In the genomic region with DNA sequence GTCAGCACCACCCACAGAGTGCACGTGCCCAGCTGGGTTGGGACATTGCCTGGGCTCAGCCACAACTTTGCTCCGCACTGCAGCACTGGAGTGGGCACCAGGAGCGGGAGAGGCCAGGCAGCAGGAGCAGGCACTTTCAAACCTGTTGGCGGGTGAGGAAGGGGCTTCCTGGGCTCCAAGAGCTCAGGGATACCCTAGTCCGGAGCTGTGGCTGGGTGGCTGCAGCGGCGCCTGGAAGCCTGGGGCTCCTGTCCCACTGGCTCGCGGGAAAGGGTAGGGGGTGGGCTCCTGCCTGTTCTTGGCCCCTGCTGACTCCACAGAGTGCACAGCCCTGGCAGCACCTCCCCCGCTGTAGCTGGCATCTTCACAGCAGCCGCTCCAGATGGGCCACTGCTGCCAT, we compare ENCODE assay signal across 26 cellular contexts.
DNase-seq lines count a peak whose midpoint lies in the region; ATAC-seq, FAIRE-seq and TF ChIP-seq lines count a peak whose summit lies in the region.
"Had no signal": no experiment of that assay in that cellular context is flagged by ENCODE, and none has a peak within 500 bp of the region (broad histone marks: within the 10 kb centered on the region; RNA-seq: fewer than 3 reads in every experiment).

No MANE protein-coding gene starts in this region.

- no peak for TF ChIP-seq CTCF in GM23338 (conservative IDR thresholded peaks at IDR 0.05; ENCODE audit: low read depth in 2 of 2)
- no peak for TF ChIP-seq CTCF in H1 (IDR thresholded peaks at IDR 0.05; ENCODE audit: control extremely low read depth in 1 of 3, insufficient read depth in 1 of 3, low read depth in 1 of 3, low read length in 3 of 3)
- no peak for TF ChIP-seq CTCF in upper lobe of right lung (IDR thresholded peaks at IDR 0.05)
- no peak for TF ChIP-seq CTCF in WTC11 (IDR thresholded peaks at IDR 0.05)

- no peak overlapping the region for H2BK20ac ChIP-seq in H1 (ENCODE audit: low read length)

- H3K27me3 ChIP-seq in GM23338 (ENCODE audit: insufficient read depth) (no peaks in the 10 kb centered on the region), H1 (replicated peaks in 1 of 4; ENCODE audit: control insufficient read depth in 3 of 4, extremely low read depth in 1 of 4, insufficient read depth in 3 of 4, low read length in 3 of 4) (no peaks in the 10 kb centered on the region), upper lobe of right lung (no peaks in the 10 kb centered on the region)
- H3K27me3 ChIP-seq: BE2C, BLaER1 had no signal

- CTCF ChIA-PET in H1 (lab: Charles Lee; ENCODE audit: partially characterized antibody) (interaction anchor here (1.2 kb wide), 1 partner anchor 476 kb away, joined by 3 read pairs; no protein-coding TSS in a partner anchor), WTC11 (lab: Charles Lee) (interaction anchor here (0.7 kb wide), 1 partner anchor 476 kb away, joined by 3 read pairs; no protein-coding TSS in a partner anchor)

- TF ChIP-seq EP300 in H1 (IDR thresholded peaks at IDR 0.05; ENCODE audit: borderline replicate concordance in 1 of 2, low read depth in 2 of 2, low read length in 2 of 2): no peak

- H3K4ac ChIP-seq in H1 (replicated peaks; ENCODE audit: insufficient read length, low read depth, low read length): no peak overlapping the region

- no peaks in the 10 kb centered on the region for H3K79me1 ChIP-seq in H1 (ENCODE audit: low read depth, low read length)

- H3K27ac ChIP-seq in GM23338 (ENCODE audit: low read depth): no peak overlapping the region
- H3K27ac ChIP-seq in H1 (ENCODE audit: low read depth, low read length): no peak overlapping the region
- H3K27ac ChIP-seq in upper lobe of right lung: no peak overlapping the region
- H3K27ac ChIP-seq: BLaER1 had no signal

- DNase-seq in GM23338 (ENCODE audit: low spot score) (no peak), H1 (ENCODE audit: low read depth in 1 of 2, low spot score in 2 of 2) (no peak), upper lobe of right lung (no peak), WTC11 (ENCODE audit: low spot score) (no peak), Right ventricle myocardium superior (no peak)
- DNase-seq: 8988T; ACHN; BE2C; C1 segment of cervical spinal cord; CD4-positive, alpha-beta memory T cell; CD4-positive, CD25-positive, alpha-beta regulatory T cell; CD8-positive, alpha-beta memory T cell; COR-L47; DMS 273 treated with DMSO at 0.1 percent for 48 hours; DMS153; DMS53; DMS79; EL; GDM1 had no signal

- TF ChIP-seq RAD21 in H1 (IDR thresholded peaks at IDR 0.05 in 1 of 2, conservative IDR thresholded peaks at IDR 0.05 in 1 of 2; ENCODE audit: low read depth in 2 of 2, low read length in 2 of 2): no peak

- no peak overlapping the region for H3K14ac ChIP-seq in H1 (ENCODE audit: insufficient read length)

- H2BK15ac ChIP-seq in H1 (ENCODE audit: low read length): no peak overlapping the region

- intact Hi-C loops in upper lobe of right lung (cut with DNase I) (no loop called here), Right ventricle myocardium superior (cut with DNase I) (no loop called here)

- no peak overlapping the region for H3K9ac ChIP-seq in H1 (replicated peaks in 1 of 4; ENCODE audit: extremely low read depth in 1 of 4, low read depth in 3 of 4, low read length in 3 of 4)
- H3K9ac ChIP-seq: BLaER1 had no signal

- no peak for FAIRE-seq in H1 (lab: Jason Lieb, UNC)
- FAIRE-seq: A204.1, GM12878, GM12892, GM19239 had no signal

- no peak overlapping the region for H3K18ac ChIP-seq in H1 (ENCODE audit: extremely low read depth, low read length)

- no peak overlapping the region for H3K4me2 ChIP-seq in GM23338
- H3K4me2 ChIP-seq in H1 (ENCODE audit: insufficient read depth in 1 of 2, low read depth in 2 of 2, low read length in 2 of 2): no peak overlapping the region
- H3K4me2 ChIP-seq: BLaER1 had no signal

- WGBS in H1 (ENCODE audit: extremely low coverage in 1 of 2, insufficient coverage in 1 of 2, insufficient read length in 1 of 2, insufficient replicate concordance in 2 of 2, low coverage in 1 of 2, low lambda C conversion rate in 2 of 2, missing lambda C conversion rate in 1 of 2), 2 experiments: 90% methylated on average over 11 of the region's 11 CpGs; no CpG with 5 or more reads in 1 of the 2 experiments

- H3K36me3 ChIP-seq in GM23338 (ENCODE audit: insufficient read depth): no peaks in the 10 kb centered on the region
- no peaks in the 10 kb centered on the region for H3K36me3 ChIP-seq in H1 (ENCODE audit: control insufficient read depth in 2 of 4, insufficient read depth in 4 of 4, low read length in 3 of 4)
- no peaks in the 10 kb centered on the region for H3K36me3 ChIP-seq in upper lobe of right lung
- H3K36me3 ChIP-seq: BE2C, BLaER1 had no signal

- H2BK12ac ChIP-seq in H1 (ENCODE audit: low read depth, low read length): no peak overlapping the region

- H4K20me1 ChIP-seq in GM23338 (replicated peaks; ENCODE audit: insufficient read depth): no peaks in the 10 kb centered on the region
- H4K20me1 ChIP-seq in H1 (replicated peaks in 1 of 2; ENCODE audit: control insufficient read depth in 1 of 2, insufficient read depth in 2 of 2, low read length in 2 of 2): no peaks in the 10 kb centered on the region
- H4K20me1 ChIP-seq: BLaER1 had no signal

- peak; percentile 32; the same call in 1 of the 3 replicates for ATAC-seq in GM23338
- peak; percentile 19 for ATAC-seq in upper lobe of right lung
- no peak for ATAC-seq in WTC11
- ATAC-seq in Right ventricle myocardium superior (ENCODE audit: poor library complexity): no peak
- ATAC-seq in GM21515 (IDR thresholded peaks at IDR 0.05; ENCODE audit: unreplicated experiment): no peak
- ATAC-seq: GM12878 had no signal

- H3K9me2 ChIP-seq in GM23338 (ENCODE audit: insufficient read depth): no peaks in the 10 kb centered on the region; the same call in 1 of the 2 replicates

- H3K79me2 ChIP-seq in GM23338 (replicated peaks; ENCODE audit: insufficient read depth) (no peaks in the 10 kb centered on the region), H1 (ENCODE audit: control insufficient read depth in 1 of 2, insufficient read depth in 2 of 2, low read length in 2 of 2) (no peaks in the 10 kb centered on the region)

- H4K91ac ChIP-seq in H1 (replicated peaks; ENCODE audit: insufficient read length, low read length): peak overlapping the region; percentile 40

- H2AK5ac ChIP-seq in H1 (ENCODE audit: low read depth, low read length): no peak overlapping the region

- H2BK120ac ChIP-seq in H1 (replicated peaks; ENCODE audit: low read depth, low read length): no peak overlapping the region

- no peak overlapping the region for H3K4me3 Mint-ChIP-seq in GM23338
- H3K4me3 Mint-ChIP-seq in WTC11: no peak overlapping the region
- H3K4me3 Mint-ChIP-seq: CD14-positive monocyte; CD4-positive, alpha-beta memory T cell; CD4-positive, CD25-positive, alpha-beta regulatory T cell; CD8-positive, alpha-beta memory T cell had no signal

- H3K27me3 Mint-ChIP-seq in GM23338 (ENCODE audit: insufficient read depth, low read depth, poor library complexity): peaks cover 2% of the 10 kb centered on the region
- H3K27me3 Mint-ChIP-seq in WTC11 (ENCODE audit: low read depth): no peaks in the 10 kb centered on the region; the same call in none of the 2 replicates
- H3K27me3 Mint-ChIP-seq: CD4-positive, CD25-positive, alpha-beta regulatory T cell had no signal

- no peaks in the 10 kb centered on the region for H3F3A ChIP-seq in GM23338 (replicated peaks; ENCODE audit: low read depth)

- POLR2A ChIA-PET in H1 (lab: Charles Lee; ENCODE audit: partially characterized antibody): no interaction called here
- POLR2A ChIA-PET in WTC11 (lab: Charles Lee): no interaction called here

- no peak overlapping the region for H4K8ac ChIP-seq in H1 (ENCODE audit: extremely low read depth, insufficient read depth, low read length)

- no peak for TF ChIP-seq POLR2A in H1 (IDR thresholded peaks at IDR 0.05; ENCODE audit: control extremely low read depth in 1 of 2, low read depth in 2 of 2, low read length in 2 of 2)

- H3K4me1 ChIP-seq in GM23338 (ENCODE audit: insufficient read depth) (peaks cover 4% of the 10 kb centered on the region; the same call in 1 of the 2 replicates), H1 (replicated peaks in 1 of 4; ENCODE audit: control insufficient read depth in 3 of 4, insufficient read depth in 4 of 4, low read length in 3 of 4) (no peaks in the 10 kb centered on the region; a peak in 1 of 7 replicates), upper lobe of right lung (no peaks in the 10 kb centered on the region)
- H3K4me1 ChIP-seq: BE2C, BLaER1 had no signal

- H3K4me3 ChIP-seq in GM23338: no peak overlapping the region
- no peak overlapping the region for H3K4me3 ChIP-seq in H1 (ENCODE audit: extremely low read depth in 1 of 4, insufficient read depth in 2 of 4, low read depth in 3 of 4, low read length in 4 of 4)
- no peak overlapping the region for H3K4me3 ChIP-seq in upper lobe of right lung
- H3K4me3 ChIP-seq: BLaER1, GM12878 had no signal

- H3K4me1 Mint-ChIP-seq in GM23338 (peaks cover 4% of the 10 kb centered on the region; the same call in 2 of the 3 replicates), WTC11 (peaks cover 6% of the 10 kb centered on the region)
- H3K4me1 Mint-ChIP-seq: CD14-positive monocyte; CD4-positive, alpha-beta memory T cell; CD4-positive, CD25-positive, alpha-beta regulatory T cell; CD8-positive, alpha-beta memory T cell had no signal

- H3K56ac ChIP-seq in H1 (replicated peaks; ENCODE audit: insufficient read length, low read depth, low read length): no peak overlapping the region

- H3K27ac Mint-ChIP-seq in GM23338 (no peak overlapping the region), WTC11 (no peak overlapping the region)
- H3K27ac Mint-ChIP-seq: CD4-positive, alpha-beta memory T cell; CD4-positive, CD25-positive, alpha-beta regulatory T cell; CD8-positive, alpha-beta memory T cell had no signal

- H2BK5ac ChIP-seq in H1 (ENCODE audit: low read depth, low read length): no peak overlapping the region; the same call in 1 of the 2 replicates

- no peak overlapping the region for H4K5ac ChIP-seq in H1 (ENCODE audit: insufficient read length, low read depth, low read length)

- no peaks in the 10 kb centered on the region for H3K9me3 ChIP-seq in H1 (ENCODE audit: insufficient read depth in 2 of 2, low read depth in 1 of 2, low read length in 1 of 2)
- H3K9me3 ChIP-seq in upper lobe of right lung: no peaks in the 10 kb centered on the region
- H3K9me3 ChIP-seq: BE2C had no signal

- H3K9me3 Mint-ChIP-seq in GM23338: no peaks in the 10 kb centered on the region; the same call in 2 of the 3 replicates
- H3K9me3 Mint-ChIP-seq in WTC11: peaks cover 8% of the 10 kb centered on the region; the same call in 1 of the 2 replicates
- H3K9me3 Mint-ChIP-seq: CD4-positive, alpha-beta memory T cell; CD4-positive, CD25-positive, alpha-beta regulatory T cell; CD8-positive, alpha-beta memory T cell had no signal

- H3K36me3 Mint-ChIP-seq in GM23338 (ENCODE audit: low read depth) (no peaks in the 10 kb centered on the region), WTC11 (no peaks in the 10 kb centered on the region)
- H3K36me3 Mint-ChIP-seq: CD14-positive monocyte; CD4-positive, alpha-beta memory T cell; CD4-positive, CD25-positive, alpha-beta regulatory T cell; CD8-positive, alpha-beta memory T cell had no signal

- H2AFZ ChIP-seq in GM23338 (no peak overlapping the region), H1 (ENCODE audit: low read length) (no peak overlapping the region)

- no peaks in the 10 kb centered on the region for H3K23me2 ChIP-seq in H1 (ENCODE audit: low read depth, low read length)

- no peak overlapping the region for H3K23ac ChIP-seq in H1 (ENCODE audit: insufficient read length)

TF ChIP-seq in WTC11, 78 proteins besides CTCF, POLR2A, EP300 and RAD21 (continues in another document):
- no peak for TF ChIP-seq ZNF317 (CRISPR knock-in tag; IDR thresholded peaks at IDR 0.05; ENCODE audit: borderline replicate concordance, low read depth)

Comparison
In these comparisons a context has a peak if more than half of its experiments do, and no peak if none do; other contexts are left out.
1. ATAC-seq: peak in GM23338 (single experiment) and upper lobe of right lung (single experiment); none in WTC11 (single experiment), Right ventricle myocardium superior (single experiment) and GM21515 (single experiment).